ENCODE assay signal across 21 cellular contexts in genomic region chr6:51369485-51369884, GRCh38.
DNase-seq lines count a peak whose midpoint lies in the region; ATAC-seq, FAIRE-seq and TF ChIP-seq lines count a peak whose summit lies in the region.
"Had no signal": no experiment of that assay in that cellular context is flagged by ENCODE, and none has a peak within 500 bp of the region (broad histone marks: within the 10 kb centered on the region; RNA-seq: fewer than 3 reads in every experiment).

No MANE protein-coding gene starts in this region.

- intact Hi-C loops in HepG2 (cut with micrococcal nuclease; ENCODE audit: unreplicated experiment) (no loop called here), right lobe of liver (cut with DNase I) (no loop called here), K562 (cut with micrococcal nuclease) (no loop called here)

- DNase-seq in HepG2 (ENCODE audit: low spot score) (no peak), right lobe of liver (no peak), K562 (ENCODE audit: extremely low read depth in 1 of 4, low spot score in 3 of 4) (no peak), epithelial cell of esophagus (ENCODE audit: low read depth) (peak; percentile 27), H54 (ENCODE audit: insufficient read length, low spot score) (no peak)
- DNase-seq: ACHN; BE2C; Caco-2; Calu3; CD4-positive, alpha-beta T cell; CD8-positive, alpha-beta T cell; DMS79 treated with DMSO at 0.1 percent for 48 hours; GF-D8 had no signal

- H2AFZ ChIP-seq in HepG2 (ENCODE audit: low read length) (no peak overlapping the region), K562 (ENCODE audit: low read depth, low read length) (no peak overlapping the region)

- TF ChIP-seq POLR2A in HepG2 (IDR thresholded peaks at IDR 0.05; ENCODE audit: insufficient read depth in 1 of 2, low read depth in 2 of 2, low read length in 2 of 2) = no peak
- no peak for TF ChIP-seq POLR2A in right lobe of liver (IDR thresholded peaks at IDR 0.05)
- TF ChIP-seq POLR2A in K562 (conservative IDR thresholded peaks at IDR 0.05) = no peak
- TF ChIP-seq POLR2A in H54 (IDR thresholded peaks at IDR 0.05; ENCODE audit: low read depth, low read length) = no peak

- no peaks in the 10 kb centered on the region for H3K4me1 ChIP-seq in HepG2 (ENCODE audit: insufficient read depth, low read length)
- H3K4me1 ChIP-seq in right lobe of liver = no peaks in the 10 kb centered on the region
- no peaks in the 10 kb centered on the region for H3K4me1 ChIP-seq in K562 (replicated peaks in 1 of 2; ENCODE audit: control insufficient read depth in 2 of 2, insufficient read depth in 2 of 2, low read length in 2 of 2)
- H3K4me1 ChIP-seq: BLaER1, Caco-2 had no signal

- in situ Hi-C loops in HepG2 (cut with HindIII; ENCODE audit: extremely low pct_ligation_motif_present, low pct_unique_long_range_greater_than_20kb) = no loop called here
- in situ Hi-C loops in K562 (cut with MboI) = no loop called here

- TF ChIP-seq CTCF in HepG2 (CRISPR knock-in tag; IDR thresholded peaks at IDR 0.05) = no peak
- no peak for TF ChIP-seq CTCF in right lobe of liver (IDR thresholded peaks at IDR 0.05)
- TF ChIP-seq CTCF in K562 (IDR thresholded peaks at IDR 0.05 in 2 of 3, conservative IDR thresholded peaks at IDR 0.05 in 1 of 3; ENCODE audit: insufficient read depth in 2 of 3, low read depth in 1 of 3, low read length in 3 of 3) = no peak
- no peak for TF ChIP-seq CTCF in epithelial cell of esophagus (IDR thresholded peaks at IDR 0.05; ENCODE audit: insufficient read depth, low read depth, low read length, missing control alignments)

- H3K4me3 ChIP-seq in HepG2 (replicated peaks in 1 of 3; ENCODE audit: insufficient read depth in 1 of 3, low read depth in 2 of 3, low read length in 3 of 3) (no peak overlapping the region), right lobe of liver (no peak overlapping the region), K562 (no peak overlapping the region), epithelial cell of esophagus (ENCODE audit: low read length) (no peak overlapping the region)
- H3K4me3 ChIP-seq: BLaER1 had no signal

- H3K9me3 ChIP-seq in HepG2 (ENCODE audit: low read length) (no peaks in the 10 kb centered on the region), right lobe of liver (no peaks in the 10 kb centered on the region), K562 (replicated peaks; ENCODE audit: control insufficient read depth, insufficient read depth, low read depth, low read length) (no peaks in the 10 kb centered on the region)
- H3K9me3 ChIP-seq: BE2C, BLaER1, Caco-2 had no signal

- H3K36me3 ChIP-seq in HepG2 (replicated peaks in 1 of 2; ENCODE audit: control insufficient read depth in 1 of 2, insufficient read depth in 2 of 2, low read length in 2 of 2) = no peaks in the 10 kb centered on the region
- H3K36me3 ChIP-seq in right lobe of liver = no peaks in the 10 kb centered on the region
- no peaks in the 10 kb centered on the region for H3K36me3 ChIP-seq in K562 (ENCODE audit: control insufficient read depth, insufficient read depth, low read length)
- H3K36me3 ChIP-seq: BE2C, BLaER1 had no signal

- H3K4me2 ChIP-seq in HepG2 (ENCODE audit: low read depth, low read length) = no peak overlapping the region
- H3K4me2 ChIP-seq in K562 (ENCODE audit: insufficient read depth, low read length) = no peak overlapping the region
- H3K4me2 ChIP-seq: BLaER1 had no signal

- POLR2A ChIA-PET in HepG2 (lab: Yijun Ruan, JAX) (no interaction called here), K562 (lab: Yijun Ruan, JAX) (no interaction called here)

- FAIRE-seq in HepG2 (lab: Jason Lieb, UNC) (no peak), K562 (lab: Jason Lieb, UNC) (no peak), H54 (lab: Jason Lieb, UNC) (no peak)
- FAIRE-seq: D721Med, G401.6, GM12891, GM18507 had no signal

- 0% methylated on average over 1 of the region's 1 CpG for WGBS in HepG2 (ENCODE audit: low lambda C conversion rate)
- 45% methylated on average over 1 of the region's 1 CpG for WGBS in right lobe of liver (ENCODE audit: insufficient coverage, low coverage, low lambda C conversion rate, missing lambda C conversion rate)
- 0% methylated on average over 1 of the region's 1 CpG for WGBS in K562 (ENCODE audit: insufficient coverage, low coverage, missing lambda C conversion rate)

- H3K79me2 ChIP-seq in HepG2 (ENCODE audit: insufficient read depth, low read length) (no peaks in the 10 kb centered on the region), K562 (ENCODE audit: control insufficient read depth, insufficient read depth, low read length) (no peaks in the 10 kb centered on the region)

- H3K9ac ChIP-seq in HepG2 (ENCODE audit: insufficient read depth, low read depth, low read length) = no peak overlapping the region
- no peak overlapping the region for H3K9ac ChIP-seq in K562 (ENCODE audit: insufficient read depth in 1 of 2, low read depth in 2 of 2, low read length in 2 of 2)
- H3K9ac ChIP-seq: BLaER1 had no signal

- H3K9me1 ChIP-seq in K562 (ENCODE audit: control insufficient read depth, insufficient read depth, low read length) = no peaks in the 10 kb centered on the region

- TF ChIP-seq EP300 in HepG2 (IDR thresholded peaks at IDR 0.05; ENCODE audit: low read depth in 2 of 2, low read length in 2 of 2) (no peak), HepG2 (CRISPR knock-in tag; IDR thresholded peaks at IDR 0.05; ENCODE audit: borderline replicate concordance) (no peak), K562 (IDR thresholded peaks at IDR 0.05; ENCODE audit: low read length) (no peak)

- ATAC-seq in HepG2 (no peak), right lobe of liver (no peak), K562 (no peak), GM21529 (IDR thresholded peaks at IDR 0.05; ENCODE audit: unreplicated experiment) (no peak)
- ATAC-seq: CD8-positive, alpha-beta T cell had no signal

- BruUV-seq in HepG2 (replicated peaks; lab: Mats Ljungman, UMichigan) = no TSS peak
- no TSS peak for BruUV-seq in K562 (replicated peaks; lab: Mats Ljungman, UMichigan)

- no peak for TF ChIP-seq RAD21 in HepG2 (CRISPR knock-in tag; IDR thresholded peaks at IDR 0.05)
- no peak for TF ChIP-seq RAD21 in K562 (CRISPR knock-in tag; conservative IDR thresholded peaks at IDR 0.05 in 1 of 2, IDR thresholded peaks at IDR 0.05 in 1 of 2)

- H3K27me3 ChIP-seq in HepG2 (ENCODE audit: control insufficient read depth in 1 of 2, insufficient read depth in 2 of 2, low read length in 2 of 2) = no peaks in the 10 kb centered on the region
- H3K27me3 ChIP-seq in right lobe of liver = no peaks in the 10 kb centered on the region
- H3K27me3 ChIP-seq in K562 (ENCODE audit: control insufficient read depth in 2 of 2, insufficient read depth in 2 of 2, low read length in 2 of 2) = no peaks in the 10 kb centered on the region
- H3K27me3 ChIP-seq: BE2C, BLaER1 had no signal

- H3K27ac ChIP-seq in HepG2 (ENCODE audit: extremely low read length, insufficient read depth, low read length) (no peak overlapping the region), right lobe of liver (no peak overlapping the region), K562 (ENCODE audit: extremely low read depth, low read depth, low read length) (no peak overlapping the region)
- H3K27ac ChIP-seq: 22Rv1, BLaER1, C4-2B had no signal

- H4K20me1 ChIP-seq in HepG2 (ENCODE audit: insufficient read depth, low read length) (no peaks in the 10 kb centered on the region), K562 (replicated peaks; ENCODE audit: control insufficient read depth, insufficient read depth, low read length) (no peaks in the 10 kb centered on the region)
- H4K20me1 ChIP-seq: BLaER1 had no signal

- CTCF ChIA-PET in HepG2 (lab: Yijun Ruan, JAX; ENCODE audit: low intra/inter-chr PET ratio, low total read pairs) = no interaction called here
- CTCF ChIA-PET in K562 (lab: Yijun Ruan, JAX; ENCODE audit: low intra/inter-chr PET ratio) = no interaction called here

TF ChIP-seq in HepG2, 621 proteins besides CTCF, POLR2A, EP300 and RAD21:
- TF ChIP-seq MAFK (conservative IDR thresholded peaks at IDR 0.05 in 1 of 2, IDR thresholded peaks at IDR 0.05 in 1 of 2; ENCODE audit: low read length in 2 of 2) (peak; percentile 74 to 87), MAFF (IDR thresholded peaks at IDR 0.05; ENCODE audit: low read depth, low read length) (peak; percentile 76), ZNF333 (CRISPR knock-in tag; IDR thresholded peaks at IDR 0.05; ENCODE audit: borderline replicate concordance) (no peak)

TF ChIP-seq in K562, 482 proteins besides CTCF, POLR2A, EP300 and RAD21 (continues in another document):
- TF ChIP-seq PREB (CRISPR knock-in tag; IDR thresholded peaks at IDR 0.05) (no peak), MAFG (tag; conservative IDR thresholded peaks at IDR 0.05) (0 out of 2 replicates have a peak, but pooled peaks have one; percentile 55), ZNF316 (IDR thresholded peaks at IDR 0.05) (peak; percentile 63), ILK (tag; IDR thresholded peaks at IDR 0.05; ENCODE audit: borderline replicate concordance, low read depth) (no peak), ZBTB7A (IDR thresholded peaks at IDR 0.05; ENCODE audit: borderline replicate concordance, control insufficient read depth, low read depth, low read length) (no peak), MAFK (IDR thresholded peaks at IDR 0.05; ENCODE audit: low read length) (peak; percentile 68), SETDB1 (IDR thresholded peaks at IDR 0.05; ENCODE audit: low read length) (no peak), MAFF (IDR thresholded peaks at IDR 0.05; ENCODE audit: low read length) (peak; percentile 78), C11orf30 (IDR thresholded peaks at IDR 0.05; ENCODE audit: low read depth) (peak; percentile 51; the same call in 1 of the 2 replicates), HMBOX1 (IDR thresholded peaks at IDR 0.05) (no peak), PRPF4 (IDR thresholded peaks at IDR 0.05; ENCODE audit: insufficient read depth, low read depth, low read length, poor library complexity, severe bottlenecking) (no peak)

Comparison
In these comparisons a context has a peak if more than half of its experiments do, and no peak if none do; other contexts are left out.
1. Of the 241 proteins assayed by ChIP-seq in both HepG2 and K562: peak only in HepG2: none; only in K562: MAFG; in both: MAFF and MAFK; in neither: 238.